28 cellular contexts compared by ENCODE assay signal in the genomic region with DNA sequence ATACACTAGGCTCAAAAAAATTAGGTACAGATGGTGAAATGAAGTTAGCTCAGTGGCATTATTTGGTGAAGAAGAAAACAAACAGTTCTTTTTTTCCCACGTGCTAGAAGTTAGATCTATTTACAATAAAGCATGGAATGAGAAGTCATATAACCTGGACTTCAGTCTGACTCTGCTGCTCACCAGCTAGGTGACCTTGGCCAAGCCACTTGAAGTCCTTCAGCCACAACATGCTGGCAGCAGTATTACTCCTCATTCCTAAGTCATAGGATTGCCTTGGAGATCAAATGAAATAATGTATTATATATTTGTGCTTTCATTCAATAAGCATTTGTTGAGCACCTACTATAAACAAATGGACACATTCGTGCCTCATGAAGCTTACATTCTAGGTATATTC. TPM values are rescaled to one million over a fixed set of nuclear protein-coding genes. Genes with fewer than 3 reads are reported as not detected.
A peak's percentile ranks its signal among the peaks of the same experiment; 100 is the strongest.
DNase-seq lines count a peak whose midpoint lies in the region; ATAC-seq, FAIRE-seq and TF ChIP-seq lines count a peak whose summit lies in the region.
"Had no signal": no experiment of that assay in that cellular context is flagged by ENCODE, and none has a peak within 500 bp of the region (broad histone marks: within the 10 kb centered on the region; RNA-seq: fewer than 3 reads in every experiment).

No MANE protein-coding gene starts in this region.

- DNase-seq in NCI-H2171 treated with DMSO at 0.1 percent for 48 hours (lab: John Stamatoyannopoulos, UW), result peak; percentile 64
- DNase-seq in NCI-H2171 (lab: John Stamatoyannopoulos, UW), result no peak
- DNase-seq in left ventricle myocardium superior, result no peak
- DNase-seq in left cardiac atrium, result no peak
- DNase-seq in K562 (ENCODE audit: extremely low read depth in 1 of 4, low spot score in 3 of 4), result no peak
- no peak for DNase-seq in vagina (ENCODE audit: extremely low spot score in 2 of 2)
- DNase-seq: ACHN; BE2C; C1 segment of cervical spinal cord; CD4-positive, alpha-beta memory T cell; CD4-positive, CD25-positive, alpha-beta regulatory T cell; CD8-positive, alpha-beta memory T cell; COR-L47; DMS 273 treated with DMSO at 0.1 percent for 48 hours; DMS153; DMS53; DMS79; DND-41; EL; GDM1 had no signal

- no peaks in the 10 kb centered on the region for H3K9me1 ChIP-seq in K562 (ENCODE audit: control insufficient read depth, insufficient read depth, low read length)

- no peak overlapping the region for H3K4me2 ChIP-seq in K562 (ENCODE audit: insufficient read depth, low read length)
- H3K4me2 ChIP-seq: BLaER1 had no signal

- in situ Hi-C loops in K562 (cut with MboI), result no loop called here

- CTCF ChIA-PET in K562 (lab: Yijun Ruan, JAX; ENCODE audit: low intra/inter-chr PET ratio), result no interaction called here

- peak; percentile 19 for FAIRE-seq in K562 (lab: Jason Lieb, UNC)
- FAIRE-seq: GM12878, GM12892, GM18507 had no signal

- no peak for TF ChIP-seq CTCF in K562 (IDR thresholded peaks at IDR 0.05 in 2 of 3, conservative IDR thresholded peaks at IDR 0.05 in 1 of 3; ENCODE audit: insufficient read depth in 2 of 3, low read depth in 1 of 3, low read length in 3 of 3)
- TF ChIP-seq CTCF in vagina (IDR thresholded peaks at IDR 0.05), result no peak

- no peaks in the 10 kb centered on the region for H4K20me1 ChIP-seq in K562 (replicated peaks; ENCODE audit: control insufficient read depth, insufficient read depth, low read length)
- H4K20me1 ChIP-seq: BLaER1 had no signal

- H3K27me3 ChIP-seq in K562 (ENCODE audit: control insufficient read depth in 2 of 2, insufficient read depth in 2 of 2, low read length in 2 of 2) (no peaks in the 10 kb centered on the region), vagina (no peaks in the 10 kb centered on the region)
- H3K27me3 ChIP-seq: BLaER1 had no signal

- no peak overlapping the region for H2AFZ ChIP-seq in K562 (ENCODE audit: low read depth, low read length)

- POLR2A ChIA-PET in K562 (lab: Yijun Ruan, JAX), result interaction anchor here (1.1 to 1.6 kb wide), 2 partner anchors 9 to 72 kb away, joined by 3 to 6 read pairs; no protein-coding TSS in a partner anchor

- H3K36me3 ChIP-seq in K562 (ENCODE audit: control insufficient read depth, insufficient read depth, low read length), result no peaks in the 10 kb centered on the region
- H3K36me3 ChIP-seq in vagina, result no peaks in the 10 kb centered on the region
- H3K36me3 ChIP-seq: BE2C, BLaER1 had no signal

- H3K27ac ChIP-seq in K562 (ENCODE audit: extremely low read depth, low read depth, low read length) (no peak overlapping the region), vagina (no peak overlapping the region)
- H3K27ac ChIP-seq: 22Rv1, BLaER1 had no signal

- H3K4me3 ChIP-seq in K562, result no peak overlapping the region
- no peak overlapping the region for H3K4me3 ChIP-seq in vagina
- H3K4me3 ChIP-seq: BLaER1, GM12878 had no signal

- no peak for TF ChIP-seq EP300 in K562 (IDR thresholded peaks at IDR 0.05; ENCODE audit: low read length)

- no peak overlapping the region for H3K9ac ChIP-seq in K562 (ENCODE audit: insufficient read depth in 1 of 2, low read depth in 2 of 2, low read length in 2 of 2)
- H3K9ac ChIP-seq: BLaER1 had no signal

- H3K9me3 ChIP-seq in K562 (replicated peaks; ENCODE audit: control insufficient read depth, insufficient read depth, low read depth, low read length), result no peaks in the 10 kb centered on the region
- no peaks in the 10 kb centered on the region for H3K9me3 ChIP-seq in vagina
- H3K9me3 ChIP-seq: BE2C, BLaER1 had no signal

- intact Hi-C loops in left ventricle myocardium superior (cut with micrococcal nuclease), result no loop called here
- intact Hi-C loops in left cardiac atrium (cut with DNase I), result no loop called here
- intact Hi-C loops in K562 (cut with micrococcal nuclease), result no loop called here
- intact Hi-C loops in vagina (cut with DNase I), result no loop called here

- ATAC-seq in left ventricle myocardium superior (peak; percentile 73), left cardiac atrium (no peak), K562 (no peak), HG03469 (IDR thresholded peaks at IDR 0.05; ENCODE audit: unreplicated experiment) (no peak)
- ATAC-seq: GM12878 had no signal

- TF ChIP-seq POLR2A in K562 (conservative IDR thresholded peaks at IDR 0.05) (no peak), vagina (IDR thresholded peaks at IDR 0.05) (no peak)

- H3K4me1 ChIP-seq in K562 (replicated peaks in 1 of 2; ENCODE audit: control insufficient read depth in 2 of 2, insufficient read depth in 2 of 2, low read length in 2 of 2), result no peaks in the 10 kb centered on the region
- H3K4me1 ChIP-seq in vagina, result no peaks in the 10 kb centered on the region
- H3K4me1 ChIP-seq: BE2C had no signal

- TF ChIP-seq RAD21 in K562 (CRISPR knock-in tag; conservative IDR thresholded peaks at IDR 0.05 in 1 of 2, IDR thresholded peaks at IDR 0.05 in 1 of 2), result no peak

- no TSS peak for BruUV-seq in K562 (replicated peaks; lab: Mats Ljungman, UMichigan)

- H3K79me2 ChIP-seq in K562 (ENCODE audit: control insufficient read depth, insufficient read depth, low read length), result no peaks in the 10 kb centered on the region

- 5% methylated on average over 2 of the region's 2 CpGs for WGBS in K562 (ENCODE audit: insufficient coverage, low coverage, missing lambda C conversion rate)

TF ChIP-seq in K562, 482 proteins besides CTCF, POLR2A, EP300 and RAD21 (continues in another document):
- TF ChIP-seq ARNT (IDR thresholded peaks at IDR 0.05), result no peak
- TF ChIP-seq ZBTB8A (IDR thresholded peaks at IDR 0.05; ENCODE audit: partially characterized antibody), result no peak
- no peak for TF ChIP-seq ZNF3 (CRISPR knock-in tag; IDR thresholded peaks at IDR 0.05)
- no peak for TF ChIP-seq TAL1 (IDR thresholded peaks at IDR 0.05)
- no peak for TF ChIP-seq HDAC2 (IDR thresholded peaks at IDR 0.05)
- TF ChIP-seq ZNF75A (CRISPR knock-in tag; IDR thresholded peaks at IDR 0.05), result no peak
- no peak for TF ChIP-seq ZNF41 (CRISPR knock-in tag; conservative IDR thresholded peaks at IDR 0.05)
- TF ChIP-seq U2AF2 (optimal IDR thresholded peaks at IDR 0.05; ENCODE audit: low read depth, low read length), result no peak
- TF ChIP-seq, protein P1, sequence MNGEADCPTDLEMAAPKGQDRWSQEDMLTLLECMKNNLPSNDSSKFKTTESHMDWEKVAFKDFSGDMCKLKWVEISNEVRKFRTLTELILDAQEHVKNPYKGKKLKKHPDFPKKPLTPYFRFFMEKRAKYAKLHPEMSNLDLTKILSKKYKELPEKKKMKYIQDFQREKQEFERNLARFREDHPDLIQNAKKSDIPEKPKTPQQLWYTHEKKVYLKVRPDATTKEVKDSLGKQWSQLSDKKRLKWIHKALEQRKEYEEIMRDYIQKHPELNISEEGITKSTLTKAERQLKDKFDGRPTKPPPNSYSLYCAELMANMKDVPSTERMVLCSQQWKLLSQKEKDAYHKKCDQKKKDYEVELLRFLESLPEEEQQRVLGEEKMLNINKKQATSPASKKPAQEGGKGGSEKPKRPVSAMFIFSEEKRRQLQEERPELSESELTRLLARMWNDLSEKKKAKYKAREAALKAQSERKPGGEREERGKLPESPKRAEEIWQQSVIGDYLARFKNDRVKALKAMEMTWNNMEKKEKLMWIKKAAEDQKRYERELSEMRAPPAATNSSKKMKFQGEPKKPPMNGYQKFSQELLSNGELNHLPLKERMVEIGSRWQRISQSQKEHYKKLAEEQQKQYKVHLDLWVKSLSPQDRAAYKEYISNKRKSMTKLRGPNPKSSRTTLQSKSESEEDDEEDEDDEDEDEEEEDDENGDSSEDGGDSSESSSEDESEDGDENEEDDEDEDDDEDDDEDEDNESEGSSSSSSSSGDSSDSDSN (IDR thresholded peaks at IDR 0.05; ENCODE audit: borderline replicate concordance in 1 of 2, low read depth in 2 of 2, low read length in 2 of 2), result no peak
- no peak for TF ChIP-seq PTRF (tag; IDR thresholded peaks at IDR 0.05)

RNA-seq across cellular contexts. Expression of a gene that starts 45.2 kb away (rescaled TPM):
- total RNA-seq in left ventricle myocardium superior (not detected), left cardiac atrium (10 to 100 TPM in 1 of 2 donors, under 1 TPM in 1; 0.41 to 11.6 TPM), K562 (2014; rRNA removed) (0.91 and 1.2 TPM in 2 replicates), K562 (2014; rRNA removed; fragmentation: Illumina TruSeq; extraction: Trizol) (0.40 and 0.54 TPM in 2 replicates), K562 (2015; rRNA removed; fragmentation: Illumina TruSeq; extraction: Trizol) (0.23 and 0.51 TPM in 2 replicates), K562 (2021) (0.78 and 0.98 TPM in 2 replicates), vagina (7.9 TPM)
- 2.9 and 3.2 TPM in 2 replicates for total RNA-seq in K562 (2011; cell fraction: chromatin; rRNA removed; ENCODE audit: low replicate concordance)
- total RNA-seq in K562 (2011; cell fraction: nucleolus; rRNA removed), result 1.6 and 4.0 TPM in 2 replicates
- 2.7 and 3.4 TPM in 2 replicates for total RNA-seq in K562 (2011; cell fraction: nucleoplasm; rRNA removed)
- polyA plus RNA-seq in K562 (2011; rRNA removed) (1.1 and 2.5 TPM in 2 replicates), K562 (2014; fragmentation: Illumina TruSeq; extraction: Trizol) (0.68 and 0.85 TPM in 2 replicates), K562 (2014; fragmentation: Nextera tagmentation; extraction: Ambion mirVana) (under 1 TPM; 0.14 TPM), K562 (2014; rRNA removed) (0.74 and 1.2 TPM in 2 replicates)
- 1.7 and 5.0 TPM in 2 replicates for polyA plus RNA-seq in K562 (2011; cell fraction: cytosol; rRNA removed)
- polyA plus RNA-seq in K562 (2011; cell fraction: nucleus; rRNA removed), result 1.7 and 2.2 TPM in 2 replicates
- 1.2 and 1.4 TPM in 2 replicates for polyA plus RNA-seq in K562 (2012)
- polyA minus RNA-seq in K562 (2011; rRNA and poly(A)+ RNA removed), result 0.60 and 2.7 TPM in 2 replicates
- polyA minus RNA-seq in K562 (2011; cell fraction: cytosol; rRNA and poly(A)+ RNA removed), result not detected in 2 replicates
- 2.0 and 2.6 TPM in 2 replicates for polyA minus RNA-seq in K562 (2011; cell fraction: nucleus; rRNA and poly(A)+ RNA removed)
- total RNA-seq: CD4-positive, alpha-beta memory T cell; CD4-positive, CD25-positive, alpha-beta regulatory T cell; G401; GM12878 had no signal
- polyA plus RNA-seq: CD14-positive monocyte; CD4-positive, alpha-beta memory T cell; CD8-positive, alpha-beta memory T cell had no signal
